Comparison of ENCODE assay signal across 8 cellular contexts in genomic region chr5:14145356-14146334, GRCh38. TPM values are rescaled to one million over a fixed set of nuclear protein-coding genes. Genes with fewer than 3 reads are reported as not detected.
DNase-seq lines count a peak whose midpoint lies in the region; ATAC-seq lines count a peak whose summit lies in the region.

No MANE protein-coding gene starts in this region.

- peak; percentile 69 for DNase-seq in AG20443 (ENCODE audit: low spot score)
- DNase-seq in naive B cell, result no peak
- DNase-seq in NCI-H1105 (lab: John Stamatoyannopoulos, UW), result no peak
- DNase-seq in activated CD8-positive, alpha-beta memory T cell treated with anti-CD3 and anti-CD28 coated beads, Interleukin-2, amount 50 U/mL, for 4 hours, result no peak
- DNase-seq in CD1c-positive myeloid dendritic cell (ENCODE audit: extremely low spot score), result no peak

- H3K27me3 ChIP-seq in ectodermal cell (ENCODE audit: control insufficient read depth, insufficient read depth, low read length, poor library complexity, severe bottlenecking), result peaks cover 5% of the 10 kb centered on the region

- no peaks in the 10 kb centered on the region for H3K9me3 ChIP-seq in ectodermal cell (ENCODE audit: control insufficient read depth, low read length)

- H3K4me1 Mint-ChIP-seq in IgD-negative memory B cell (peaks cover 42 to 57% (median 44%) of the 10 kb centered on the region in 3 donors), naive B cell (peaks cover 46 to 64% (median 55%) of the 10 kb centered on the region in 3 donors)

- peak overlapping the region; percentile 89 to 94 (median 91) for H3K27ac Mint-ChIP-seq in IgD-negative memory B cell
- H3K27ac Mint-ChIP-seq in naive B cell, result peak overlapping the region; percentile 87 to 98 (median 95)

- H3K4me3 ChIP-seq in ectodermal cell (ENCODE audit: insufficient read depth, low read depth, low read length), result peak overlapping the region; percentile 85

- H3K4me1 ChIP-seq in ectodermal cell (ENCODE audit: control insufficient read depth, insufficient read depth, low read length), result peaks cover 39% of the 10 kb centered on the region

- no peak overlapping the region for H3K27ac ChIP-seq in ectodermal cell (ENCODE audit: insufficient read depth, low read depth, low read length, poor library complexity, severe bottlenecking)

- H3K36me3 Mint-ChIP-seq in IgD-negative memory B cell (no peaks in the 10 kb centered on the region), naive B cell (no peaks in the 10 kb centered on the region)

- 41 to 46% methylated on average over 14 of the region's 15 CpGs for WGBS in ectodermal cell, 2 experiments

- peak overlapping the region; percentile 89 to 94 (median 92) for H3K4me3 Mint-ChIP-seq in IgD-negative memory B cell
- peak overlapping the region; percentile 84 to 96 (median 90) for H3K4me3 Mint-ChIP-seq in naive B cell

- H3K27me3 Mint-ChIP-seq in IgD-negative memory B cell, result no peaks in the 10 kb centered on the region
- H3K27me3 Mint-ChIP-seq in naive B cell, result peaks cover 0 to 4% (median 0%) of the 10 kb centered on the region in 3 donors

- ATAC-seq in naive B cell (ENCODE audit: low read depth in 2 of 2), result no peak
- ATAC-seq in GM21737 (IDR thresholded peaks at IDR 0.05; ENCODE audit: unreplicated experiment), result no peak

- no peaks in the 10 kb centered on the region for H3K36me3 ChIP-seq in ectodermal cell (ENCODE audit: control insufficient read depth, insufficient read depth, low read length)

- H3K9me3 Mint-ChIP-seq in IgD-negative memory B cell (no peaks in the 10 kb centered on the region), naive B cell (no peaks in the 10 kb centered on the region)

RNA-seq across cellular contexts. Expression of gene TRIO, which starts 2.5 kb away (rescaled TPM):
- polyA plus RNA-seq in IgD-negative memory B cell (8.5 TPM), naive B cell (ENCODE audit: low read depth in 6 of 6) (10 to 100 TPM in 4 of 6 donors, 1 to 10 TPM in 2; 7.3 to 16.4 (median 11.1) TPM)
- 51.0 TPM for polyA plus RNA-seq in ectodermal cell (2013, experiment 1 of 4)
- 62.4 TPM for polyA plus RNA-seq in ectodermal cell (2013, experiment 2 of 4)
- 38.7 TPM for polyA plus RNA-seq in ectodermal cell (2013, experiment 3 of 4)
- 46.5 TPM for polyA plus RNA-seq in ectodermal cell (2013, experiment 4 of 4)
